16 cellular contexts compared by ENCODE assay signal in the genomic region with DNA sequence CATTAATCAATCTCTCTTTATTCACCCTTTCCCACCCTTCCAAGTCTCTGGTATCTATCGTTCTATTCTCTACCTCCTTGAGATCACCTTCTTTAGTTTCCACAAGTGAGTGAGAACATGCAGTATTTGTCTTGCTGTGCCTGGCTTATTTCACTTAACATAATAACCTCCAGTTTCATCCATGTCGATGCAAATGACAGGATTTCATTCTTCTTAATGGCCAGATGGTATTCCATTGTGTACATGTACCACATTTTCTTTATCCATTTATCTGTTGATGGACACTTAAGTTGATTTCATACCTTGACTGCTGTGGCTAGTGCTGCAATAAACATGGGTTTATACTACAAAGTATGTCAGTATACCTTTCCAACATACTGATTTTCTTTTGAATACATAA. TPM values are rescaled to one million over a fixed set of nuclear protein-coding genes. Genes with fewer than 3 reads are reported as not detected.
DNase-seq lines count a peak whose midpoint lies in the region; ATAC-seq and TF ChIP-seq lines count a peak whose summit lies in the region.
"Had no signal": no experiment of that assay in that cellular context is flagged by ENCODE, and none has a peak within 500 bp of the region (broad histone marks: within the 10 kb centered on the region; RNA-seq: fewer than 3 reads in every experiment).

No MANE protein-coding gene starts in this region.

- H3K9me3 ChIP-seq in osteoblast (ENCODE audit: low read depth, low read length) (no peaks in the 10 kb centered on the region), BE2C (no peaks in the 10 kb centered on the region)
- H3K9me3 ChIP-seq: Caco-2 had no signal

- H3K4me1 Mint-ChIP-seq in T-helper 1 cell treated with Interleukin-12 subunit alpha and Interleukin-12 subunit beta and Interleukin-4 antibody, amounts not matched to agents 30 μg/mL and 1 μg/mL, for 36 hours (ENCODE audit: low read depth): peaks cover 54% of the 10 kb centered on the region
- H3K4me1 Mint-ChIP-seq in immature natural killer cell: peaks cover 56 to 65% of the 10 kb centered on the region in 2 donors

- H3K4me3 ChIP-seq in osteoblast (ENCODE audit: insufficient read depth, low read length): no peak overlapping the region
- no peak overlapping the region for H3K4me3 ChIP-seq in BE2C (ENCODE audit: low read depth, low read length)

- no peak overlapping the region for H3K4me3 Mint-ChIP-seq in T-helper 1 cell treated with Interleukin-12 subunit alpha and Interleukin-12 subunit beta and Interleukin-4 antibody, amounts not matched to agents 30 μg/mL and 1 μg/mL, for 36 hours
- H3K4me3 Mint-ChIP-seq in immature natural killer cell: peak overlapping the region in 2 of 5 donors; percentile 6 to 19
- H3K4me3 Mint-ChIP-seq: HFFc6 had no signal

- peaks cover 30% of the 10 kb centered on the region for H3K9me3 Mint-ChIP-seq in T-helper 1 cell treated with Interleukin-12 subunit alpha and Interleukin-12 subunit beta and Interleukin-4 antibody, amounts not matched to agents 30 μg/mL and 1 μg/mL, for 36 hours
- H3K9me3 Mint-ChIP-seq in immature natural killer cell: no peaks in the 10 kb centered on the region

- no peak for TF ChIP-seq CTCF in osteoblast (IDR thresholded peaks at IDR 0.05; ENCODE audit: extremely low read depth, low read depth, low read length)
- TF ChIP-seq CTCF in BE2C (IDR thresholded peaks at IDR 0.05; ENCODE audit: low read depth, low read length): no peak

- peaks cover 23% of the 10 kb centered on the region for H3K36me3 Mint-ChIP-seq in T-helper 1 cell treated with Interleukin-12 subunit alpha and Interleukin-12 subunit beta and Interleukin-4 antibody, amounts not matched to agents 30 μg/mL and 1 μg/mL, for 36 hours (ENCODE audit: low read depth)
- peaks cover 5 to 18% (median 7%) of the 10 kb centered on the region in 3 donors for H3K36me3 Mint-ChIP-seq in immature natural killer cell
- H3K36me3 Mint-ChIP-seq: CD4-positive, alpha-beta memory T cell had no signal

- no peak for ATAC-seq in HG02588 (IDR thresholded peaks at IDR 0.05; ENCODE audit: unreplicated experiment)

- no peaks in the 10 kb centered on the region for H4K20me1 ChIP-seq in osteoblast (ENCODE audit: insufficient read depth, low read length)

- H3K27me3 Mint-ChIP-seq in T-helper 1 cell treated with Interleukin-12 subunit alpha and Interleukin-12 subunit beta and Interleukin-4 antibody, amounts not matched to agents 30 μg/mL and 1 μg/mL, for 36 hours (ENCODE audit: low read depth): peaks cover 5% of the 10 kb centered on the region
- peaks cover 7 to 17% (median 11%) of the 10 kb centered on the region in 3 donors for H3K27me3 Mint-ChIP-seq in immature natural killer cell (ENCODE audit: low read depth in 3 of 3)
- H3K27me3 Mint-ChIP-seq: CD4-positive, alpha-beta memory T cell had no signal

- H3K27me3 ChIP-seq in osteoblast (ENCODE audit: insufficient read depth, low read length): no peaks in the 10 kb centered on the region
- H3K27me3 ChIP-seq in BE2C: no peaks in the 10 kb centered on the region

- H2AFZ ChIP-seq in osteoblast (ENCODE audit: low read length): no peak overlapping the region

- H3K36me3 ChIP-seq in osteoblast (ENCODE audit: insufficient read depth, low read length) (no peaks in the 10 kb centered on the region), BE2C (no peaks in the 10 kb centered on the region)

- no peaks in the 10 kb centered on the region for H3K79me2 ChIP-seq in osteoblast (ENCODE audit: insufficient read depth, low read length)

- H3K4me1 ChIP-seq in osteoblast (ENCODE audit: insufficient read depth, low read length): no peaks in the 10 kb centered on the region
- no peaks in the 10 kb centered on the region for H3K4me1 ChIP-seq in BE2C
- H3K4me1 ChIP-seq: Caco-2 had no signal

- DNase-seq in T-helper 1 cell (no peak), SK-N-DZ (ENCODE audit: low spot score) (peak; percentile 80), immature natural killer cell (no peak), osteoblast (ENCODE audit: insufficient read length, low spot score, missing footprints) (no peak), BE2C (no peak)
- DNase-seq: ACHN; C1 segment of cervical spinal cord; Caco-2; CD4-positive, alpha-beta memory T cell; DND-41; GDM1; HCEC 1CT; HFFc6 had no signal

- no peak overlapping the region for H3K4me2 ChIP-seq in osteoblast (ENCODE audit: insufficient read depth, low read length)

- H3K27ac ChIP-seq in osteoblast (ENCODE audit: low read depth, low read length): no peak overlapping the region
- H3K27ac ChIP-seq: HL-60 had no signal

- peak overlapping the region; percentile 8 for H3K27ac Mint-ChIP-seq in T-helper 1 cell treated with Interleukin-12 subunit alpha and Interleukin-12 subunit beta and Interleukin-4 antibody, amounts not matched to agents 30 μg/mL and 1 μg/mL, for 36 hours
- H3K27ac Mint-ChIP-seq in immature natural killer cell: peak overlapping the region; percentile 72 to 99 (median 86)
- H3K27ac Mint-ChIP-seq: HFFc6 had no signal

RNA-seq across cellular contexts. Expression of gene AOAH, which starts 3.8 kb away (rescaled TPM):
- polyA plus RNA-seq in SK-N-DZ (2014; cell fraction: cytosol; rRNA removed): 0.06 and 0.43 TPM in 2 replicates
- polyA plus RNA-seq in SK-N-DZ (2014; cell fraction: nucleus; rRNA removed): 0.23 and 0.56 TPM in 2 replicates
- polyA plus RNA-seq in immature natural killer cell: 100 to 1,000 TPM; 288 to 385 (median 331) TPM
- total RNA-seq in osteoblast: under 0.01 TPM in 1 of 2 replicates, not detected in the other
- polyA plus RNA-seq in BE2C (2012; ENCODE audit: insufficient read depth, insufficient read length, low read depth): not detected
- total RNA-seq: Caco-2, HFFc6 had no signal
